Comparison of ENCODE assay signal across 23 cellular contexts in the genomic region with DNA sequence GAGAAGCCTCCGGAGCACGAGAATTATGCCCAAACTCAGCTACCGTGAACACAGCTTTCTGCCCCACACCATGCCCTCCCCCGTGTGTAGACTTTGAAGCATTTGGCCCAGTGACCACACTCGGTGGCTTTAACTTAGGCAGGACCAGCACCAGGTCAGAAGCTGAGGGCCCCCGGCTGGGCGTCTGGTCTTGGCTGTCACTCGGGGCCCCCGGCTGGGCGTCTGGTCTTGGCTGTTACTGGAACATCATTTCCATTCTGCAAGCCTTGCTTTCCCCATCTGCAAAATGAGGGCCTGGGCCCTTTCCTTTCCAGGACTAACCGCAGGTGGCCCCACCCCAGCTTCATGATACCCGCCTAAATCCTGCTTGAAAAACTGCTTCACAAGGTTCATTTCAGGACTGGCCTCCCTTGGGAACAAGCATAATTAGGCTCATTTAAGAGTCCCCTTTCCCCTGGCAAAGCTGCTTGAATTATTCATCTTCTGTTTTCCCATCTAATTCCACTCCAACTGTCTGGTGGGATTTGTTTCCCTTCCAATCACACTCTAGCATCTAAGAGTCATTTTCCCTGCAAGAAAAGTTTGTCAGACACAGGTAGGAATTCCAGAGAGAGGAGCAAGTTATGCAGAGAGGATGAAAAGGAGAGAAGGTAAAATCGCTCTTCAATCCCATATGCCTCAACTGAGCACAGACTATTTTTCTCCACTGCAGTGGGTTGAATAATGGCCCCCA.
"Had no signal": no experiment of that assay in that cellular context is flagged by ENCODE, and none has a peak within 500 bp of the region (broad histone marks: within the 10 kb centered on the region; RNA-seq: fewer than 3 reads in every experiment).

No MANE protein-coding gene starts in this region.

- H3K4me1 Mint-ChIP-seq: activated CD4-positive, alpha-beta T cell treated with anti-CD3 and anti-CD28 coated beads for 36 hours; activated naive CD8-positive, alpha-beta T cell treated with anti-CD3 and anti-CD28 coated beads for 36 hours had no signal

- H3K27me3 ChIP-seq: cardiac muscle cell, neural progenitor cell, testis, vagina had no signal

- H3K9me3 Mint-ChIP-seq: activated naive CD8-positive, alpha-beta T cell treated with anti-CD3 and anti-CD28 coated beads for 36 hours; activated T-cell treated with anti-CD3 and anti-CD28 coated beads, Interleukin-2, amount 50 U/mL, for 4 hours; naive B cell; neural progenitor cell; stimulated activated naive B cell treated with anti-CD40 and anti-IgM and Interleukin-4, amounts not matched to agents 10 μg/mL and 1 μg/mL and 100 μg/mL, for 72 hours; type B pancreatic cell had no signal

- H3K4me3 ChIP-seq: cardiac muscle cell, heart right ventricle, lung, neural progenitor cell, sigmoid colon, smooth muscle cell, testis, vagina had no signal

- H3K4me3 Mint-ChIP-seq: activated CD4-positive, alpha-beta T cell treated with anti-CD3 and anti-CD28 coated beads for 36 hours; activated naive CD8-positive, alpha-beta T cell treated with anti-CD3 and anti-CD28 coated beads for 36 hours; activated T-cell treated with anti-CD3 and anti-CD28 coated beads, Interleukin-2, amount 50 U/mL, for 4 hours; naive B cell; neural progenitor cell; stimulated activated naive B cell treated with anti-CD40 and anti-IgM and Interleukin-4, amounts not matched to agents 10 μg/mL and 1 μg/mL and 100 μg/mL, for 72 hours; type B pancreatic cell had no signal

- H3K4me1 ChIP-seq: heart right ventricle, neural progenitor cell, sigmoid colon, testis, vagina had no signal

- H3K27ac Mint-ChIP-seq: activated CD4-positive, alpha-beta T cell treated with anti-CD3 and anti-CD28 coated beads for 36 hours; activated naive CD8-positive, alpha-beta T cell treated with anti-CD3 and anti-CD28 coated beads for 36 hours; naive B cell; neural progenitor cell; progenitor cell of endocrine pancreas; stimulated activated naive B cell treated with anti-CD40 and anti-IgM and Interleukin-4, amounts not matched to agents 10 μg/mL and 1 μg/mL and 100 μg/mL, for 72 hours; type B pancreatic cell had no signal

- H3K27ac ChIP-seq: cardiac muscle cell, heart right ventricle, neural progenitor cell, sigmoid colon, testis, vagina had no signal

- H3K9ac ChIP-seq: neural progenitor cell had no signal

- H3K36me3 Mint-ChIP-seq: activated naive CD8-positive, alpha-beta T cell treated with anti-CD3 and anti-CD28 coated beads for 36 hours; naive B cell; neural progenitor cell; stimulated activated naive B cell treated with anti-CD40 and anti-IgM and Interleukin-4, amounts not matched to agents 10 μg/mL and 1 μg/mL and 100 μg/mL, for 72 hours; type B pancreatic cell had no signal

- DNase-seq: activated CD4-positive, alpha-beta T cell treated with anti-CD3 and anti-CD28 coated beads for 36 hours; activated CD4-positive, alpha-beta T cell treated with anti-CD3 and anti-CD28 coated beads, Interleukin-2, amount 50 U/mL, for 48 hours; activated CD8-positive, alpha-beta memory T cell treated with anti-CD3 and anti-CD28 coated beads, Interleukin-2, amount 50 U/mL, for 48 hours; activated naive CD4-positive, alpha-beta T cell treated with Interleukin-2 at 50 U/mL for 16 hours; activated naive CD8-positive, alpha-beta T cell treated with anti-CD3 and anti-CD28 coated beads for 36 hours; activated T-cell treated with anti-CD3 and anti-CD28 coated beads, Interleukin-2, amount 50 U/mL, for 4 hours; effector CD4-positive, alpha-beta T cell; heart right ventricle; left colon; naive B cell; retina; sigmoid colon; stimulated activated CD4-positive, alpha-beta T cell treated with anti-CD3 and anti-CD28 coated beads, Interleukin-15, amount 100 ng/mL, for 24 hours; stimulated activated CD8-positive, alpha-beta memory T cell treated with anti-CD3 and anti-CD28 coated beads, Interleukin-4, amount 100 ng/mL, for 48 hours; stimulated activated naive B cell treated with anti-CD40 and anti-IgM and Interleukin-4, amounts not matched to agents 10 μg/mL and 1 μg/mL and 100 μg/mL, for 72 hours; testis had no signal

- H3K36me3 ChIP-seq: cardiac muscle cell, heart right ventricle, neural progenitor cell, sigmoid colon, vagina had no signal

- H3K9me3 ChIP-seq: heart right ventricle, sigmoid colon, testis, vagina had no signal

- H3K4me2 ChIP-seq: neural progenitor cell, smooth muscle cell had no signal

- ATAC-seq: activated CD4-positive, alpha-beta T cell treated with anti-CD3 and anti-CD28 coated beads for 36 hours; activated T-cell treated with anti-CD3 and anti-CD28 coated beads, Interleukin-2, amount 50 U/mL, for 4 hours; heart right ventricle; left colon; stimulated activated naive B cell treated with anti-CD40 and anti-IgM and Interleukin-4, amounts not matched to agents 10 μg/mL and 1 μg/mL and 100 μg/mL, for 72 hours had no signal
